9 cellular contexts compared by ENCODE assay signal in genomic region chr12:121992059-121992879, GRCh38. TPM values are rescaled to one million over a fixed set of nuclear protein-coding genes. Genes with fewer than 3 reads are reported as not detected.
DNase-seq lines count a peak whose midpoint lies in the region; ATAC-seq and TF ChIP-seq lines count a peak whose summit lies in the region.
"Had no signal": no experiment of that assay in that cellular context is flagged by ENCODE, and none has a peak within 500 bp of the region (broad histone marks: within the 10 kb centered on the region; RNA-seq: fewer than 3 reads in every experiment).

No MANE protein-coding gene starts in this region.

- peak overlapping the region; percentile 74 for H3K9ac ChIP-seq in SU-DHL-6 (ENCODE audit: low read length)

- no peaks in the 10 kb centered on the region for H3K9me2 ChIP-seq in SU-DHL-6 (replicated peaks; ENCODE audit: insufficient read depth, low read length)

- peak overlapping the region in 7 of 8 donors; percentile 58 to 89 (median 75) for H3K4me3 Mint-ChIP-seq in naive B cell

- no peak overlapping the region for H2AFZ ChIP-seq in SU-DHL-6 (ENCODE audit: low read depth, low read length, severe bottlenecking)

- peak overlapping the region; percentile 87 to 95 (median 94) for H3K27ac Mint-ChIP-seq in naive B cell

- H3K27ac ChIP-seq in SU-DHL-6 (ENCODE audit: low read depth, low read length) (peak overlapping the region; percentile 99), stomach (no peak overlapping the region)
- H3K27ac ChIP-seq: C4-2B had no signal

- WGBS in stomach, 5 donors: 72 to 82% (median 77%) methylated on average over 21 of the region's 21 CpGs

- peak overlapping the region; percentile 84 for H3K4me2 ChIP-seq in SU-DHL-6 (ENCODE audit: low read depth, low read length, poor library complexity, severe bottlenecking)

- H3K9me3 ChIP-seq in SU-DHL-6 (ENCODE audit: insufficient read depth, low read length): no peaks in the 10 kb centered on the region
- no peaks in the 10 kb centered on the region for H3K9me3 ChIP-seq in stomach

- TF ChIP-seq CTCF in SU-DHL-6 (IDR thresholded peaks at IDR 0.05; ENCODE audit: insufficient read depth, low read length, poor library complexity, severe bottlenecking): no peak
- TF ChIP-seq CTCF in astrocyte of the spinal cord (IDR thresholded peaks at IDR 0.05; ENCODE audit: low read depth, low read length): no peak
- TF ChIP-seq CTCF in stomach (IDR thresholded peaks at IDR 0.05): no peak

- peaks cover 32% of the 10 kb centered on the region for H3K79me2 ChIP-seq in SU-DHL-6 (ENCODE audit: insufficient read depth, low read length)

- no peaks in the 10 kb centered on the region for H3K9me3 Mint-ChIP-seq in naive B cell

- peaks cover 61% of the 10 kb centered on the region for H3F3A ChIP-seq in SU-DHL-6 (ENCODE audit: insufficient read depth)

- no peak for TF ChIP-seq EP300 in stomach (IDR thresholded peaks at IDR 0.05)

- no peaks in the 10 kb centered on the region for H4K20me1 ChIP-seq in SU-DHL-6 (ENCODE audit: low read depth, low read length)

- no peaks in the 10 kb centered on the region for H3K27me3 ChIP-seq in SU-DHL-6 (ENCODE audit: low read length)
- H3K27me3 ChIP-seq in stomach: no peaks in the 10 kb centered on the region

- in situ Hi-C loops in astrocyte of the spinal cord (cut with HindIII; ENCODE audit: low sequenced_read_pairs): no loop called here

- no peaks in the 10 kb centered on the region for H3K27me3 Mint-ChIP-seq in naive B cell

- no peak for TF ChIP-seq POLR2A in stomach (IDR thresholded peaks at IDR 0.05)

- 0 out of 2 replicates have a peak, but pooled peaks cover 4% of the 10 kb centered on the region for H3K36me3 ChIP-seq in SU-DHL-6 (ENCODE audit: low read length)
- H3K36me3 ChIP-seq in stomach: no peaks in the 10 kb centered on the region

- H3K4me1 Mint-ChIP-seq in naive B cell: peaks cover 32 to 48% (median 43%) of the 10 kb centered on the region in 3 donors

- peak overlapping the region; percentile 69 for H3K4me3 ChIP-seq in SU-DHL-6 (ENCODE audit: insufficient read depth, low read length, poor library complexity, severe bottlenecking)
- H3K4me3 ChIP-seq in astrocyte of the spinal cord (ENCODE audit: low read depth, low read length): no peak overlapping the region
- H3K4me3 ChIP-seq in stomach: no peak overlapping the region

- DNase-seq in NCI-H82 (lab: John Stamatoyannopoulos, UW): peak; percentile 39
- no peak for DNase-seq in NCI-H82 treated with DMSO at 0.1 percent for 48 hours (lab: John Stamatoyannopoulos, UW; ENCODE audit: unreplicated experiment)
- DNase-seq in astrocyte of the spinal cord (ENCODE audit: low read depth, low spot score): peak; percentile 97
- peak; percentile 71 for DNase-seq in naive B cell
- DNase-seq in stomach: no peak
- no peak for DNase-seq in superior temporal gyrus (ENCODE audit: extremely low spot score)

- peaks cover 5 to 13% (median 6%) of the 10 kb centered on the region in 4 donors for H3K4me1 ChIP-seq in stomach

- peak; percentile 69 for ATAC-seq in HG03095 (IDR thresholded peaks at IDR 0.05; ENCODE audit: unreplicated experiment)
- ATAC-seq in naive B cell (ENCODE audit: low read depth in 2 of 2): peak; percentile 95

- intact Hi-C loops in stomach (cut with DNase I; ENCODE audit: low total_unique reads): no loop called here

- no peaks in the 10 kb centered on the region for H3K36me3 Mint-ChIP-seq in naive B cell

RNA-seq across cellular contexts. Expression of gene BCL7A, which starts 29.4 kb away (rescaled TPM):
- polyA plus RNA-seq in naive B cell (ENCODE audit: low read depth in 6 of 6): 100 to 1,000 TPM in 3 of 6 donors, 10 to 100 TPM in 3; 65.2 to 135 (median 87.0) TPM
- total RNA-seq in stomach: 10 to 100 TPM in 1 of 5 donors, 1 to 10 TPM in 4; 2.0 to 11.6 (median 2.9) TPM
- 1 to 10 TPM; 1.5 to 3.4 (median 2.6) TPM for polyA plus RNA-seq in stomach

Comparison
In these comparisons a context has a peak if more than half of its experiments do, and no peak if none do; other contexts are left out.
1. DNase-seq: peak in NCI-H82 (single experiment), astrocyte of the spinal cord (single experiment) and naive B cell (single experiment); none in NCI-H82 treated with DMSO at 0.1 percent for 48 hours (single experiment), stomach (single experiment) and superior temporal gyrus (single experiment).
2. RNA of gene BCL7A, which starts 29.4 kb away (polyA plus RNA-seq): 65.2 to 135 TPM in naive B cell; 1.5 to 3.4 TPM in stomach; every median in the first group is over 10 times any median in the second.